8 cellular contexts compared by ENCODE assay signal in genomic region chr9:92764988-92765936, GRCh38. TPM values are rescaled to one million over a fixed set of nuclear protein-coding genes. Genes with fewer than 3 reads are reported as not detected.
DNase-seq lines count a peak whose midpoint lies in the region; TF ChIP-seq lines count a peak whose summit lies in the region.

No MANE protein-coding gene starts in this region.

- H3K4me1 ChIP-seq in neural progenitor cell (peaks cover 8% of the 10 kb centered on the region), stomach smooth muscle (ENCODE audit: control insufficient read depth, insufficient read depth, low read length) (peaks cover 47% of the 10 kb centered on the region)

- H4K20me1 ChIP-seq in neural progenitor cell (ENCODE audit: low read depth), result peaks cover 40% of the 10 kb centered on the region

- peak overlapping the region; percentile 97 for H3K27ac ChIP-seq in neural progenitor cell
- peak overlapping the region; percentile 96 for H3K27ac ChIP-seq in stomach smooth muscle (ENCODE audit: low read length)

- peak overlapping the region; percentile 92 for H3K4me3 Mint-ChIP-seq in neural progenitor cell

- H3K9me3 Mint-ChIP-seq in neural progenitor cell, result no peaks in the 10 kb centered on the region

- H3K27me3 Mint-ChIP-seq in neural progenitor cell (ENCODE audit: insufficient read depth, low read depth), result peaks cover 3% of the 10 kb centered on the region

- no peaks in the 10 kb centered on the region for H3K27me3 ChIP-seq in MG63
- no peaks in the 10 kb centered on the region for H3K27me3 ChIP-seq in neural progenitor cell
- no peaks in the 10 kb centered on the region for H3K27me3 ChIP-seq in stomach smooth muscle (ENCODE audit: control insufficient read depth in 1 of 2, insufficient read depth in 2 of 2, low read length in 2 of 2)

- H3K9ac ChIP-seq in neural progenitor cell (peak overlapping the region; percentile 94), stomach smooth muscle (ENCODE audit: low read length in 2 of 2) (peak overlapping the region; percentile 73 to 89)

- H3K4me3 ChIP-seq in MG63 (peak overlapping the region; percentile 81), foreskin fibroblast (ENCODE audit: low read depth in 1 of 2, low read length in 2 of 2) (peak overlapping the region; percentile 64 to 73), neural progenitor cell (peak overlapping the region; percentile 93), stomach smooth muscle (ENCODE audit: low read length in 2 of 2) (peak overlapping the region; percentile 78 to 84)

- peak overlapping the region; percentile 87 for H3K4me2 ChIP-seq in neural progenitor cell

- H3K79me2 ChIP-seq in neural progenitor cell (ENCODE audit: low read depth), result peaks cover 43% of the 10 kb centered on the region

- H3K9me3 ChIP-seq in MG63 (no peaks in the 10 kb centered on the region), neural progenitor cell (ENCODE audit: low read depth) (no peaks in the 10 kb centered on the region), stomach smooth muscle (ENCODE audit: control insufficient read depth in 2 of 2, low read length in 2 of 2) (no peaks in the 10 kb centered on the region)

- TF ChIP-seq CTCF in foreskin fibroblast (IDR thresholded peaks at IDR 0.05; ENCODE audit: low read depth, low read length), result peak; percentile 95
- peak; percentile 93 for TF ChIP-seq CTCF in neural progenitor cell (IDR thresholded peaks at IDR 0.05)

- H3F3A ChIP-seq in neural progenitor cell (ENCODE audit: low read depth), result peaks cover 13% of the 10 kb centered on the region

- peak overlapping the region; percentile 97 for H2AFZ ChIP-seq in neural progenitor cell (replicated peaks)

- H3K27ac Mint-ChIP-seq in neural progenitor cell, result peak overlapping the region; percentile 97

- peaks cover 33% of the 10 kb centered on the region for H3K4me1 Mint-ChIP-seq in neural progenitor cell

- peaks cover 2% of the 10 kb centered on the region; the same call in 1 of the 2 replicates for H3K36me3 ChIP-seq in MG63
- H3K36me3 ChIP-seq in neural progenitor cell, result no peaks in the 10 kb centered on the region
- no peaks in the 10 kb centered on the region for H3K36me3 ChIP-seq in stomach smooth muscle (ENCODE audit: control insufficient read depth in 2 of 2, insufficient read depth in 2 of 2, low read length in 2 of 2)

- H3K36me3 Mint-ChIP-seq in neural progenitor cell, result no peaks in the 10 kb centered on the region

- DNase-seq in GM04503 (ENCODE audit: low read depth) (peak; percentile 76), HCEC 1CT (peak; percentile 96), MG63 (peak; percentile 91), SHP77 (lab: John Stamatoyannopoulos, UW) (peak; percentile 96 to 98), activated gamma-delta T cell treated with Interleukin-2 at 50 U/mL for 16 hours (peak; percentile 98), foreskin fibroblast (peak; percentile 98 to 100), neural progenitor cell (ENCODE audit: low spot score) (peak; percentile 99)

RNA-seq across cellular contexts. Expression of gene BICD2, which starts 0.6 kb away (rescaled TPM):
- 35.6 and 49.5 TPM in 2 replicates for total RNA-seq in MG63 (2014; rRNA removed; shearing (Covaris generic); ENCODE audit: low replicate concordance)
- 15.1 and 22.9 TPM in 2 replicates for total RNA-seq in neural progenitor cell (ENCODE audit: low replicate concordance)

Comparison
In these comparisons a context has a peak if more than half of its experiments do, and no peak if none do; other contexts are left out.
1. Peak in every context shown above with its lines: DNase-seq, H3K4me3 ChIP-seq and H3K27ac ChIP-seq.